In the genomic region with DNA sequence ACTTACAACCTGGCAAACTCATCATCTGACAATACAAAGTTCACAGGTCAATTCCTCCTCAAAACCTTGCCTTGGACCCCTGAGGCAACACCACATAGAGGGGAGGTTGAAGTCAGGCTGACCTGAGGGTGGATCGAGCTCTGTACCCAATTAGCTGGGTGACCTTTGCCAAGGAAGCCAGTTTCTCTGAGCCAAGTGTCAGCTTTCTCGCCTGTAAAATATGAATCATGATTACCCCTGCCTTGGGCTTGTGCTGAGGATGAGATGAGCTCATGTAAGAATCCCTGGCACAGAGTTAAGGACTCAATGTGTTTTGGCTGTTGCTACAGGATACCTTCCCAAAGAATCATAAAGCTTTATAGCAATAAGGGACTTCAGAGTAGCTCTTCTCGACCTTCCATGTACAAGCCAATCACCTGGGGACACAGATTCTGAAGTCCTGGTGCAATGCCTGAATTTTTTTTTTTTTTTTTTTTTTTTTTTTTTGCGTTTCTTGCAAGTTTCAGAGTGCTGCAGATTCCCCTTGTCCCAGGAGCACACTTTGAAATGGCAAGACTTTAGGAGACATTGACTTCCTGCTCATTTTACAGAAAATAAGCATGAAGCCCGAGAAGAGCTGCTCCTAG, we compare ENCODE assay signal across 15 cellular contexts. TPM values are rescaled to one million over a fixed set of nuclear protein-coding genes. Genes with fewer than 3 reads are reported as not detected.
A peak's percentile ranks its signal among the peaks of the same experiment; 100 is the strongest.
DNase-seq lines count a peak whose midpoint lies in the region; ATAC-seq and TF ChIP-seq lines count a peak whose summit lies in the region.
"Had no signal": no experiment of that assay in that cellular context is flagged by ENCODE, and none has a peak within 500 bp of the region (broad histone marks: within the 10 kb centered on the region; RNA-seq: fewer than 3 reads in every experiment).

No MANE protein-coding gene starts in this region.

- H3K27ac Mint-ChIP-seq in osteocyte (ENCODE audit: unreplicated experiment), result peak overlapping the region; percentile 17
- H3K27ac Mint-ChIP-seq: activated T-helper 1 cell treated with anti-CD3 and anti-CD28 coated beads, Interleukin-12 subunit alpha, Interleukin-12 subunit beta, Interleukin-2, Interleukin-4 antibody, amounts not matched to agents 30 ng/mL and 10 ng/mL and 1 ng/mL, durations not matched to agents 14 hours and 24 hours and 36 hours; CD8-positive, alpha-beta T cell had no signal

- no peaks in the 10 kb centered on the region for H3K36me3 ChIP-seq in PC-9 (ENCODE audit: low read depth)
- no peaks in the 10 kb centered on the region for H3K36me3 ChIP-seq in lower lobe of right lung

- H4K20me1 ChIP-seq in PC-9 (ENCODE audit: insufficient read depth), result no peaks in the 10 kb centered on the region

- H3K4me1 Mint-ChIP-seq in osteocyte (ENCODE audit: unreplicated experiment), result no peaks in the 10 kb centered on the region

- no TSS peak for BruUV-seq in PC-9 (replicated peaks; lab: Mats Ljungman, UMichigan)

- peak; percentile 43 for DNase-seq in ELR (ENCODE audit: low read depth)
- peak in 1 of 2 experiments; percentile 83 for DNase-seq in PC-9
- no peak for DNase-seq in osteocyte (ENCODE audit: extremely low spot score, unreplicated experiment)
- DNase-seq in HuH-7 (ENCODE audit: low spot score), result no peak
- no peak for DNase-seq in lower lobe of right lung
- no peak for DNase-seq in effector CD8-positive, alpha-beta T cell (lab: John Stamatoyannopoulos, UW)
- DNase-seq: activated CD4-positive, CD25-positive, alpha-beta regulatory T cell treated with anti-CD3 and anti-CD28 coated beads, Interleukin-2, amount 50 U/mL, for 72 hours; CD8-positive, alpha-beta T cell; Karpas-422; NCI-H524 treated with DMSO at 0.1 percent for 48 hours; small intestine had no signal

- H3K4me3 ChIP-seq in PC-9 (no peak overlapping the region), lower lobe of right lung (no peak overlapping the region)
- H3K4me3 ChIP-seq: SK-N-MC had no signal

- POLR2A ChIA-PET in PC-9 (lab: Charles Lee; ENCODE audit: unreplicated experiment), result interaction anchor here (0.6 kb wide), 1 partner anchor 30 kb away, joined by 6 read pairs; no protein-coding TSS in a partner anchor

- ATAC-seq in esophagus mucosa, result peak; percentile 68
- ATAC-seq in GM19023 (IDR thresholded peaks at IDR 0.05; ENCODE audit: unreplicated experiment), result no peak
- ATAC-seq in lower lobe of right lung, result no peak
- ATAC-seq: CD8-positive, alpha-beta T cell had no signal

- peak overlapping the region; percentile 46 for H3K4me2 ChIP-seq in PC-9

- CTCF ChIA-PET in PC-9 (lab: Charles Lee), result interaction anchor here (0.7 kb wide), 3 partner anchors 14 to 113 kb away, joined by 8 to 19 read pairs (median 15); no protein-coding TSS in a partner anchor

- intact Hi-C loops in PC-9 (cut with micrococcal nuclease; ENCODE audit: unreplicated experiment) (loop anchor here (5.0 kb wide), 1 partner anchor 229 kb away; a partner anchor contains a TSS), lower lobe of right lung (cut with DNase I) (no loop called here)

- H3K9me2 ChIP-seq in PC-9 (ENCODE audit: insufficient read depth), result no peaks in the 10 kb centered on the region

- H3K4me1 ChIP-seq in PC-9 (replicated peaks; ENCODE audit: insufficient read depth) (peaks cover 29% of the 10 kb centered on the region), lower lobe of right lung (no peaks in the 10 kb centered on the region)

- H3K9me3 ChIP-seq in PC-9 (ENCODE audit: insufficient read depth, low read depth) (no peaks in the 10 kb centered on the region), lower lobe of right lung (no peaks in the 10 kb centered on the region)

- H3K9me3 Mint-ChIP-seq in osteocyte (ENCODE audit: unreplicated experiment), result no peaks in the 10 kb centered on the region

- H3K4me3 Mint-ChIP-seq in osteocyte (ENCODE audit: unreplicated experiment), result no peak overlapping the region
- H3K4me3 Mint-ChIP-seq: activated T-helper 1 cell treated with anti-CD3 and anti-CD28 coated beads, Interleukin-12 subunit alpha, Interleukin-12 subunit beta, Interleukin-2, Interleukin-4 antibody, amounts not matched to agents 30 ng/mL and 10 ng/mL and 1 ng/mL, durations not matched to agents 14 hours and 24 hours and 36 hours; CD8-positive, alpha-beta T cell had no signal

- no peak overlapping the region for H2AFZ ChIP-seq in PC-9

- H3K27me3 ChIP-seq in PC-9 (ENCODE audit: insufficient read depth, low read depth) (no peaks in the 10 kb centered on the region), lower lobe of right lung (ENCODE audit: low read depth) (no peaks in the 10 kb centered on the region)

- H3K27ac ChIP-seq in PC-9 (0 out of 2 replicates have a peak overlapping the region, but pooled peaks have one; percentile 34), lower lobe of right lung (no peak overlapping the region)
- H3K27ac ChIP-seq: SK-N-MC had no signal

- TF ChIP-seq CTCF in PC-9 (conservative IDR thresholded peaks at IDR 0.05), result no peak
- TF ChIP-seq CTCF in osteocyte (IDR thresholded peaks at IDR 0.05), result no peak
- no peak for TF ChIP-seq CTCF in lower lobe of right lung (IDR thresholded peaks at IDR 0.05)

- H3K36me3 Mint-ChIP-seq in osteocyte (ENCODE audit: unreplicated experiment), result no peaks in the 10 kb centered on the region
- H3K36me3 Mint-ChIP-seq: CD8-positive, alpha-beta T cell had no signal

- no peaks in the 10 kb centered on the region for H3K79me2 ChIP-seq in PC-9 (ENCODE audit: low read depth)

- H3K27me3 Mint-ChIP-seq in osteocyte (ENCODE audit: unreplicated experiment), result peaks cover 8% of the 10 kb centered on the region

- peaks cover 4% of the 10 kb centered on the region; the same call in 1 of the 2 replicates for H3F3A ChIP-seq in PC-9 (ENCODE audit: insufficient read depth, low read depth)

RNA-seq across cellular contexts. Expression of a gene that starts 43.5 kb away (rescaled TPM):
- total RNA-seq in PC-9 (2021) (49.4 and 62.5 TPM in 2 replicates), esophagus mucosa (28.5 TPM), osteocyte (34.0 and 37.5 TPM in 2 replicates), lower lobe of right lung (45.9 TPM)
